Comparison of ENCODE assay signal across 15 cellular contexts in the genomic region with DNA sequence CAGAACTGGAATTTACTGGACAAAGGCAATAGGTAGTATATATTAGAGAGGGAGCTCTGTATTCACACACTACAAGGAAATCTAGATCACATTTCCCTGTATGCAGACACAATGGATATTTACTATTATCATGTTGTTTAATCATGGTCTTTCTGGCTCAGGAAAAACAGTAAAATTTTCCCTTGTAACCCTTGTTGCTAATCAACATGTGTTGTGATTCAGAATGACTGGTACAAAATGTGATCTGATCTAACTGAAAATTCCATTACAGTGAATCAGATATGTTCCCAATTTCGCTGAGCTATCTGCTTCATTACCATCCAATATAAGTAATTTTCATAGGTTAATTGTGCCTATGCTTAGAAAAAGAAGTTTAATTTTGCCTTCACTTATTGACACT.
DNase-seq lines count a peak whose midpoint lies in the region; ATAC-seq and TF ChIP-seq lines count a peak whose summit lies in the region.
"Had no signal": no experiment of that assay in that cellular context is flagged by ENCODE, and none has a peak within 500 bp of the region (broad histone marks: within the 10 kb centered on the region; RNA-seq: fewer than 3 reads in every experiment).

No MANE protein-coding gene starts in this region.

- H3K4ac ChIP-seq in mesenchymal stem cell (ENCODE audit: low read depth in 1 of 2, low read length in 2 of 2) = no peak overlapping the region

- no peak overlapping the region for H2BK12ac ChIP-seq in mesenchymal stem cell (ENCODE audit: low read length in 2 of 2)

- H4K8ac ChIP-seq in mesenchymal stem cell (ENCODE audit: low read length) = no peak overlapping the region

- no peak overlapping the region for H3K23ac ChIP-seq in mesenchymal stem cell (ENCODE audit: low read length in 2 of 2)

- WGBS in mesenchymal stem cell = no CpG with 5 or more reads among the region's 1 CpG

- no peak overlapping the region for H2AK5ac ChIP-seq in mesenchymal stem cell (ENCODE audit: low read length, severe bottlenecking)

- no peaks in the 10 kb centered on the region for H3K27me3 Mint-ChIP-seq in chondrocyte (ENCODE audit: low read depth)
- no peaks in the 10 kb centered on the region for H3K27me3 Mint-ChIP-seq in CD8-positive, alpha-beta memory T cell
- H3K27me3 Mint-ChIP-seq: activated CD4-positive, alpha-beta memory T cell treated with anti-CD3 and anti-CD28 coated beads, Interleukin-2, amount 10 ng/mL, durations not matched to agents 7 days and 5 days had no signal

- CTCF ChIA-PET in CD8-positive, alpha-beta memory T cell (lab: Charles Lee) = no interaction called here

- no peak overlapping the region for H3K4me3 ChIP-seq in mesenchymal stem cell (ENCODE audit: insufficient read depth in 1 of 2, low read depth in 1 of 2, low read length in 2 of 2)
- H3K4me3 ChIP-seq in CD8-positive, alpha-beta memory T cell (ENCODE audit: low read length) = no peak overlapping the region
- H3K4me3 ChIP-seq: coronary artery had no signal

- no peaks in the 10 kb centered on the region for H3K4me1 ChIP-seq in mesenchymal stem cell (ENCODE audit: control insufficient read depth, insufficient read depth, low read depth, low read length)
- H3K4me1 ChIP-seq in CD8-positive, alpha-beta memory T cell (ENCODE audit: insufficient read depth, low read length) = no peaks in the 10 kb centered on the region
- H3K4me1 ChIP-seq: parathyroid adenoma had no signal

- peak overlapping the region; percentile 52 for H3K27ac Mint-ChIP-seq in chondrocyte (ENCODE audit: unreplicated experiment)
- H3K27ac Mint-ChIP-seq in CD8-positive, alpha-beta memory T cell = no peak overlapping the region
- H3K27ac Mint-ChIP-seq: activated CD4-positive, alpha-beta memory T cell treated with anti-CD3 and anti-CD28 coated beads, Interleukin-2, amount 10 ng/mL, durations not matched to agents 7 days and 5 days had no signal

- no peak overlapping the region for H3K14ac ChIP-seq in mesenchymal stem cell (ENCODE audit: low read length in 2 of 2)

- peak overlapping the region; percentile 89 for H3K9ac ChIP-seq in mesenchymal stem cell (ENCODE audit: low read length)
- H3K9ac ChIP-seq: parathyroid adenoma had no signal

- H3K18ac ChIP-seq in mesenchymal stem cell (ENCODE audit: low read depth in 1 of 2, low read length in 2 of 2) = no peak overlapping the region

- peak; percentile 16 for DNase-seq in AG09319 (ENCODE audit: extremely low read depth, low read depth)
- DNase-seq in NCI-H226 = peak; percentile 44
- DNase-seq in chondrocyte (ENCODE audit: low spot score) = no peak
- peak; percentile 79 for DNase-seq in mesenchymal stem cell
- no peak for DNase-seq in HT-29 (ENCODE audit: low spot score)
- DNase-seq in CD8-positive, alpha-beta memory T cell = no peak
- DNase-seq: activated CD4-positive, alpha-beta memory T cell treated with anti-CD3 and anti-CD28 coated beads, Interleukin-2, amount 10 ng/mL, durations not matched to agents 7 days and 5 days; C1 segment of cervical spinal cord; mesendoderm; T1000 had no signal

- TF ChIP-seq CTCF in AG09319 (IDR thresholded peaks at IDR 0.05; ENCODE audit: low read depth, low read length) (no peak), chondrocyte (IDR thresholded peaks at IDR 0.05) (no peak)

- H4K91ac ChIP-seq in mesenchymal stem cell (ENCODE audit: low read length) = no peak overlapping the region

- H2BK15ac ChIP-seq in mesenchymal stem cell (ENCODE audit: low read depth, poor library complexity, severe bottlenecking) = no peak overlapping the region

- H3K4me3 Mint-ChIP-seq in chondrocyte (ENCODE audit: unreplicated experiment) = no peak overlapping the region
- H3K4me3 Mint-ChIP-seq in CD8-positive, alpha-beta memory T cell = no peak overlapping the region
- H3K4me3 Mint-ChIP-seq: activated CD4-positive, alpha-beta memory T cell treated with anti-CD3 and anti-CD28 coated beads, Interleukin-2, amount 10 ng/mL, durations not matched to agents 7 days and 5 days had no signal

- H3K27ac ChIP-seq in mesenchymal stem cell (ENCODE audit: low read length, poor library complexity, severe bottlenecking) = no peak overlapping the region
- no peak overlapping the region for H3K27ac ChIP-seq in CD8-positive, alpha-beta memory T cell (ENCODE audit: low read depth, low read length)
- H3K27ac ChIP-seq: coronary artery, HL-60, parathyroid adenoma had no signal

- peaks cover 3% of the 10 kb centered on the region for H3K9me3 Mint-ChIP-seq in chondrocyte (ENCODE audit: low read depth)
- H3K9me3 Mint-ChIP-seq in CD8-positive, alpha-beta memory T cell = peaks cover 0 to 25% (median 4%) of the 10 kb centered on the region in 5 donors
- H3K9me3 Mint-ChIP-seq: activated CD4-positive, alpha-beta memory T cell treated with anti-CD3 and anti-CD28 coated beads, Interleukin-2, amount 10 ng/mL, durations not matched to agents 7 days and 5 days had no signal

- H3K27me3 ChIP-seq in mesenchymal stem cell (ENCODE audit: control insufficient read depth in 1 of 2, insufficient read depth in 1 of 2, low read length in 2 of 2) = no peaks in the 10 kb centered on the region
- no peaks in the 10 kb centered on the region for H3K27me3 ChIP-seq in CD8-positive, alpha-beta memory T cell (ENCODE audit: insufficient read depth, low read length, poor library complexity, severe bottlenecking)

- ATAC-seq in HG03469 (IDR thresholded peaks at IDR 0.05; ENCODE audit: unreplicated experiment) (no peak), HG02973 (IDR thresholded peaks at IDR 0.05; ENCODE audit: unreplicated experiment) (no peak)

- no peak overlapping the region for H3K4me2 ChIP-seq in mesenchymal stem cell (ENCODE audit: low read length, poor library complexity, severe bottlenecking)

- POLR2A ChIA-PET in CD8-positive, alpha-beta memory T cell (lab: Charles Lee) = no interaction called here

- H3K9me3 ChIP-seq in mesenchymal stem cell (ENCODE audit: control insufficient read depth, low read length) = no peaks in the 10 kb centered on the region
- no peaks in the 10 kb centered on the region for H3K9me3 ChIP-seq in CD8-positive, alpha-beta memory T cell (ENCODE audit: low read length)

- H3K4me1 Mint-ChIP-seq in chondrocyte (ENCODE audit: low read depth) = peaks cover 18% of the 10 kb centered on the region
- H3K4me1 Mint-ChIP-seq in CD8-positive, alpha-beta memory T cell = no peaks in the 10 kb centered on the region
- H3K4me1 Mint-ChIP-seq: activated CD4-positive, alpha-beta memory T cell treated with anti-CD3 and anti-CD28 coated beads, Interleukin-2, amount 10 ng/mL, durations not matched to agents 7 days and 5 days had no signal

- no peak overlapping the region for H2BK120ac ChIP-seq in mesenchymal stem cell (ENCODE audit: low read depth, low read length)

- no peaks in the 10 kb centered on the region for H3K36me3 Mint-ChIP-seq in chondrocyte (ENCODE audit: low read depth)
- no peaks in the 10 kb centered on the region for H3K36me3 Mint-ChIP-seq in CD8-positive, alpha-beta memory T cell

- no peak overlapping the region for H2BK5ac ChIP-seq in mesenchymal stem cell (ENCODE audit: low read depth, low read length, poor library complexity, severe bottlenecking)

- no peak overlapping the region for H2AFZ ChIP-seq in mesenchymal stem cell (ENCODE audit: low read depth, low read length)
- H2AFZ ChIP-seq: parathyroid adenoma had no signal

- no peaks in the 10 kb centered on the region for H3K79me1 ChIP-seq in mesenchymal stem cell (replicated peaks; ENCODE audit: low read length, poor library complexity, severe bottlenecking)

- H3K36me3 ChIP-seq in mesenchymal stem cell (ENCODE audit: control insufficient read depth in 1 of 2, insufficient read depth in 2 of 2, low read depth in 1 of 2, low read length in 2 of 2) = no peaks in the 10 kb centered on the region
- H3K36me3 ChIP-seq in CD8-positive, alpha-beta memory T cell (ENCODE audit: insufficient read depth, low read length) = no peaks in the 10 kb centered on the region

Comparison
In these comparisons a context has a peak if more than half of its experiments do, and no peak if none do; other contexts are left out.
1. DNase-seq: peak in AG09319 (single experiment), NCI-H226 (single experiment) and mesenchymal stem cell (single experiment); none in chondrocyte (single experiment), HT-29 (single experiment) and CD8-positive, alpha-beta memory T cell (0 of 5).